Comparison of ENCODE assay signal across 9 cellular contexts in the genomic region with DNA sequence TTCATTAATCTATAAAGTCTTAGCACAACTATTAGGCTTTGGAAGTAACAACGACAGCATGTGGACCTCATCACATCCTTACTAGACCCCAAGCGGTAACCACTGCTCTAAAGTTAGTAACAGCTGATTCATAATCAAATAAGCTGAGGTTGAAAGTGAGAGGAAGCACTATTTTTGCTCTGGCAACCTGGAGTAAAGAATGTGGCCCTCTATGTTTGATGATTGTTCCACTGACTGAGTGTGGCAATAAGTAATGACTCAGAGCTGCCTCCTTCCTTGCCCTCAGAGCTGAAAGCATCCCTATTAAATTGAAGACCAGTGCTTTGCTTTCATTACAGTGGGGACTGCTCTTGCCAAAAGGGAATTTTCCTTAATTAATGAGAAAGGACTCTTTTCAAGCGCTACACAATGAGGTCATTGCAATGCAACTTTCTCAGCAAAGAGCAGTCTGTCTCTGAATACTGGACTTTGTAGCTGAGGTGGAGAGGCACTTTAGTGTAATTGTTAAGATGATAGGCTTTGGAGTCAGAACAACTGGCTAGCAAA.
A peak's percentile ranks its signal among the peaks of the same experiment; 100 is the strongest.
DNase-seq lines count a peak whose midpoint lies in the region; ATAC-seq and TF ChIP-seq lines count a peak whose summit lies in the region.
"Had no signal": no experiment of that assay in that cellular context is flagged by ENCODE, and none has a peak within 500 bp of the region (broad histone marks: within the 10 kb centered on the region; RNA-seq: fewer than 3 reads in every experiment).

No MANE protein-coding gene starts in this region.

- in situ Hi-C loops in HAP-1 (cut with MboI; ENCODE audit: low sequenced_read_pairs), result no loop called here
- in situ Hi-C loops in ACHN (cut with HindIII; ENCODE audit: low pct_ligation_motif_present, low pct_unique_long_range_greater_than_20kb, low sequenced_read_pairs), result no loop called here
- in situ Hi-C loops in KBM-7 (cut with MboI; ENCODE audit: low pct_unique_long_range_greater_than_20kb, low sequenced_read_pairs), result no loop called here

- no peaks in the 10 kb centered on the region for H3K4me1 Mint-ChIP-seq in stimulated activated naive B cell treated with anti-CD40 and anti-IgM and Interleukin-4, amounts not matched to agents 10 μg/mL and 1 μg/mL and 100 μg/mL, for 72 hours

- peaks cover 0 to 4% of the 10 kb centered on the region in 2 donors for H3K9me3 Mint-ChIP-seq in stimulated activated naive B cell treated with anti-CD40 and anti-IgM and Interleukin-4, amounts not matched to agents 10 μg/mL and 1 μg/mL and 100 μg/mL, for 72 hours

- H3K9ac ChIP-seq in KMS-11, result no peak overlapping the region

- H3K4me2 ChIP-seq in KMS-11, result peak overlapping the region; percentile 81

- H3K4me3 ChIP-seq in HAP-1 (no peak overlapping the region), KMS-11 (IDR thresholded peaks at IDR 0.05; ENCODE audit: insufficient read depth, low read depth, low read length) (no peak overlapping the region), epithelial cell of esophagus (ENCODE audit: low read length) (no peak overlapping the region)
- H3K4me3 ChIP-seq: upper lobe of left lung had no signal

- H3K36me3 Mint-ChIP-seq in stimulated activated naive B cell treated with anti-CD40 and anti-IgM and Interleukin-4, amounts not matched to agents 10 μg/mL and 1 μg/mL and 100 μg/mL, for 72 hours, result no peaks in the 10 kb centered on the region

- H3K79me2 ChIP-seq in KMS-11 (ENCODE audit: insufficient read depth, low read depth), result no peaks in the 10 kb centered on the region

- peak overlapping the region; percentile 15; the same call in 1 of the 2 replicates for H2AFZ ChIP-seq in KMS-11 (ENCODE audit: low read depth)

- TF ChIP-seq CTCF in KMS-11 (conservative IDR thresholded peaks at IDR 0.05; ENCODE audit: low read depth, low read length), result no peak
- no peak for TF ChIP-seq CTCF in epithelial cell of esophagus (IDR thresholded peaks at IDR 0.05; ENCODE audit: insufficient read depth, low read depth, low read length, missing control alignments)

- H3K27ac ChIP-seq in KMS-11, result peak overlapping the region; percentile 47
- H3K27ac ChIP-seq: upper lobe of left lung had no signal

- no peaks in the 10 kb centered on the region for H3K27me3 ChIP-seq in HAP-1 (ENCODE audit: low read depth)
- H3K27me3 ChIP-seq in KMS-11 (ENCODE audit: insufficient read depth, low read depth), result no peaks in the 10 kb centered on the region
- H3K27me3 ChIP-seq: upper lobe of left lung had no signal

- H3K9me3 ChIP-seq in HAP-1, result no peaks in the 10 kb centered on the region; the same call in 1 of the 2 replicates
- H3K9me3 ChIP-seq: upper lobe of left lung had no signal

- H3K4me3 Mint-ChIP-seq in stimulated activated naive B cell treated with anti-CD40 and anti-IgM and Interleukin-4, amounts not matched to agents 10 μg/mL and 1 μg/mL and 100 μg/mL, for 72 hours, result no peak overlapping the region

- H4K20me1 ChIP-seq in KMS-11 (ENCODE audit: insufficient read depth), result no peaks in the 10 kb centered on the region

- TF ChIP-seq POLR2A in GM18505 (IDR thresholded peaks at IDR 0.05; ENCODE audit: borderline replicate concordance, extremely low read depth, insufficient read depth, insufficient read length), result no peak

- no peak overlapping the region for H3K27ac Mint-ChIP-seq in stimulated activated naive B cell treated with anti-CD40 and anti-IgM and Interleukin-4, amounts not matched to agents 10 μg/mL and 1 μg/mL and 100 μg/mL, for 72 hours

- H3K27me3 Mint-ChIP-seq in stimulated activated naive B cell treated with anti-CD40 and anti-IgM and Interleukin-4, amounts not matched to agents 10 μg/mL and 1 μg/mL and 100 μg/mL, for 72 hours, result no peaks in the 10 kb centered on the region

- H3K36me3 ChIP-seq in HAP-1 (replicated peaks) (no peaks in the 10 kb centered on the region), KMS-11 (ENCODE audit: insufficient read depth) (no peaks in the 10 kb centered on the region)
- H3K36me3 ChIP-seq: upper lobe of left lung had no signal

- H3K4me1 ChIP-seq in HAP-1 (peaks cover 11% of the 10 kb centered on the region), KMS-11 (ENCODE audit: low read depth, poor library complexity, severe bottlenecking) (peaks cover 60% of the 10 kb centered on the region)
- H3K4me1 ChIP-seq: upper lobe of left lung had no signal

- ATAC-seq in GM18505 (IDR thresholded peaks at IDR 0.05; ENCODE audit: unreplicated experiment), result peak; percentile 93
- ATAC-seq in stimulated activated naive B cell treated with anti-CD40 and anti-IgM and Interleukin-4, amounts not matched to agents 10 μg/mL and 1 μg/mL and 100 μg/mL, for 72 hours (replicated peaks), result peak; percentile 86 to 91

- DNase-seq in HAP-1 (ENCODE audit: low spot score in 2 of 2) (peak; percentile 32 to 80), epithelial cell of esophagus (ENCODE audit: low read depth) (peak; percentile 94), ACHN (no peak), KBM-7 (no peak)
- DNase-seq in stimulated activated naive B cell treated with anti-CD40 and anti-IgM and Interleukin-4, amounts not matched to agents 10 μg/mL and 1 μg/mL and 100 μg/mL, for 72 hours, result peak; percentile 2
- no peak for DNase-seq in activated T-cell treated with anti-CD3 and anti-CD28 coated beads, Interleukin-2, amount 50 U/mL, for 1 hour
- DNase-seq: upper lobe of left lung had no signal

Comparison
In these comparisons a context has a peak if more than half of its experiments do, and no peak if none do; other contexts are left out.
1. DNase-seq: peak in HAP-1 (2 of 2), epithelial cell of esophagus (single experiment) and stimulated activated naive B cell treated with anti-CD40 and anti-IgM and Interleukin-4, amounts not matched to agents 10 μg/mL and 1 μg/mL and 100 μg/mL, for 72 hours (single experiment); none in ACHN (single experiment), activated T-cell treated with anti-CD3 and anti-CD28 coated beads, Interleukin-2, amount 50 U/mL, for 1 hour (single experiment) and KBM-7 (single experiment).